2 cellular contexts compared by ENCODE assay signal in genomic region chr2:47015730-47016129, GRCh38.
TF ChIP-seq lines count a peak whose summit lies in the region.

No MANE protein-coding gene starts in this region.

TF ChIP-seq in SK-N-SH, 30 proteins besides CTCF, POLR2A, EP300 and RAD21 (continued from another document):
- no peak for TF ChIP-seq REST (IDR thresholded peaks at IDR 0.05; ENCODE audit: low read depth, low read length)
- no peak for TF ChIP-seq NRF1 (IDR thresholded peaks at IDR 0.05; ENCODE audit: low read depth, low read length)
- no peak for TF ChIP-seq FOXJ3 (CRISPR knock-in tag; IDR thresholded peaks at IDR 0.05)
TF ChIP-seq in SK-N-SH: peak in this region for 0.

TF ChIP-seq in SK-N-SH treated with all-trans-retinoic acid at 6 μM for 48 hours, 23 proteins besides CTCF, POLR2A, EP300 and RAD21 (continued from another document):
- TF ChIP-seq POU6F1 (CRISPR knock-in tag; IDR thresholded peaks at IDR 0.05; ENCODE audit: borderline replicate concordance, low read depth): no peak
- TF ChIP-seq ESRRG (CRISPR knock-in tag; IDR thresholded peaks at IDR 0.05): no peak
- no peak for TF ChIP-seq CSDC2 (CRISPR knock-in tag; IDR thresholded peaks at IDR 0.05)
TF ChIP-seq in SK-N-SH treated with all-trans-retinoic acid at 6 μM for 48 hours: peak in this region for 0.
